Comparison of ENCODE assay signal across 8 cellular contexts in genomic region chr10:132575320-132576201, GRCh38. TPM values are rescaled to one million over a fixed set of nuclear protein-coding genes. Genes with fewer than 3 reads are reported as not detected.
A peak's percentile ranks its signal among the peaks of the same experiment; 100 is the strongest.
DNase-seq lines count a peak whose midpoint lies in the region; ATAC-seq and TF ChIP-seq lines count a peak whose summit lies in the region.

No MANE protein-coding gene starts in this region.

- intact Hi-C loops in colonic mucosa (cut with DNase I), result loop anchor here (10.0 kb wide), 1 partner anchor 191 kb away; no protein-coding TSS in a partner anchor

- H3K4me3 Mint-ChIP-seq in activated CD8-positive, alpha-beta memory T cell treated with anti-CD3 and anti-CD28 coated beads, Interleukin-2, amount 10 ng/mL, durations not matched to agents 7 days and 5 days, result no peak overlapping the region
- H3K4me3 Mint-ChIP-seq in naive B cell, result peak overlapping the region in 6 of 8 donors; percentile 64 to 87 (median 80)

- H3K4me3 ChIP-seq in HFF-Myc (replicated peaks; ENCODE audit: low read depth, low read length) (no peak overlapping the region), NT2/D1 (ENCODE audit: insufficient read length, low read depth) (no peak overlapping the region), colonic mucosa (no peak overlapping the region)

- H3K4me1 Mint-ChIP-seq in activated CD8-positive, alpha-beta memory T cell treated with anti-CD3 and anti-CD28 coated beads, Interleukin-2, amount 10 ng/mL, durations not matched to agents 7 days and 5 days, result peaks cover 1% of the 10 kb centered on the region
- H3K4me1 Mint-ChIP-seq in naive B cell, result peaks cover 0 to 39% (median 30%) of the 10 kb centered on the region in 3 donors

- ATAC-seq in activated CD8-positive, alpha-beta memory T cell treated with anti-CD3 and anti-CD28 coated beads, Interleukin-2, amount 10 ng/mL, durations not matched to agents 7 days and 5 days, result peak; percentile 48
- ATAC-seq in naive B cell (ENCODE audit: low read depth in 2 of 2), result peak; percentile 24 to 26

- peak overlapping the region; percentile 51 for H3K9ac ChIP-seq in NT2/D1 (ENCODE audit: insufficient read length, low read depth)
- H3K9ac ChIP-seq in colonic mucosa (ENCODE audit: low read depth in 2 of 2, low read length in 2 of 2), result peak overlapping the region in 1 of 2 donors; percentile 68

- no peaks in the 10 kb centered on the region for H3K9me3 ChIP-seq in NT2/D1 (ENCODE audit: insufficient read depth, low read length)
- H3K9me3 ChIP-seq in colonic mucosa, result no peaks in the 10 kb centered on the region

- H3K27ac Mint-ChIP-seq in activated CD8-positive, alpha-beta memory T cell treated with anti-CD3 and anti-CD28 coated beads, Interleukin-2, amount 10 ng/mL, durations not matched to agents 7 days and 5 days, result peak overlapping the region; percentile 48
- H3K27ac Mint-ChIP-seq in naive B cell, result peak overlapping the region in 4 of 6 donors; percentile 90 to 98 (median 93)

- peak; percentile 74 for DNase-seq in activated CD8-positive, alpha-beta memory T cell treated with anti-CD3 and anti-CD28 coated beads, Interleukin-2, amount 10 ng/mL, durations not matched to agents 7 days and 5 days
- DNase-seq in activated CD8-positive, alpha-beta memory T cell treated with anti-CD3 and anti-CD28 coated beads for 24 hours, result no peak
- peak; percentile 42 for DNase-seq in HFF-Myc (ENCODE audit: extremely low read depth, low read depth)
- no peak for DNase-seq in NT2/D1 (ENCODE audit: low read depth, low spot score)
- DNase-seq in colonic mucosa, result peak; percentile 52
- DNase-seq in naive B cell, result peak; percentile 70
- no peak for DNase-seq in activated effector memory CD4-positive, alpha-beta T cell treated with anti-CD3 and anti-CD28 coated beads, Interleukin-2, amount 50 U/mL, for 16 hours
- no peak for DNase-seq in activated gamma-delta T cell treated with Interleukin-2 at 50 U/mL for 16 hours

- H3K36me3 ChIP-seq in NT2/D1 (ENCODE audit: insufficient read depth, insufficient read length, low read length) (no peaks in the 10 kb centered on the region), colonic mucosa (no peaks in the 10 kb centered on the region)

- H3K9me3 Mint-ChIP-seq in activated CD8-positive, alpha-beta memory T cell treated with anti-CD3 and anti-CD28 coated beads, Interleukin-2, amount 10 ng/mL, durations not matched to agents 7 days and 5 days (ENCODE audit: low read depth), result no peaks in the 10 kb centered on the region
- H3K9me3 Mint-ChIP-seq in naive B cell, result no peaks in the 10 kb centered on the region

- peaks cover 42% of the 10 kb centered on the region for H3K4me1 ChIP-seq in NT2/D1 (ENCODE audit: insufficient read depth, insufficient read length)
- H3K4me1 ChIP-seq in colonic mucosa, result peaks cover 31% of the 10 kb centered on the region

- peaks cover under 1% of the 10 kb centered on the region for H3K36me3 Mint-ChIP-seq in activated CD8-positive, alpha-beta memory T cell treated with anti-CD3 and anti-CD28 coated beads, Interleukin-2, amount 10 ng/mL, durations not matched to agents 7 days and 5 days
- no peaks in the 10 kb centered on the region for H3K36me3 Mint-ChIP-seq in naive B cell

- peaks cover 38% of the 10 kb centered on the region for H3K27me3 Mint-ChIP-seq in activated CD8-positive, alpha-beta memory T cell treated with anti-CD3 and anti-CD28 coated beads, Interleukin-2, amount 10 ng/mL, durations not matched to agents 7 days and 5 days
- no peaks in the 10 kb centered on the region for H3K27me3 Mint-ChIP-seq in naive B cell

- H3K27me3 ChIP-seq in NT2/D1 (ENCODE audit: insufficient read depth, insufficient read length) (no peaks in the 10 kb centered on the region), colonic mucosa (no peaks in the 10 kb centered on the region)

- CTCF ChIA-PET in activated CD8-positive, alpha-beta memory T cell treated with anti-CD3 and anti-CD28 coated beads, Interleukin-2, amount 10 ng/mL, durations not matched to agents 7 days and 5 days (lab: Charles Lee), result interaction anchor here (2.1 kb wide), 1 partner anchor 24 kb away, joined by 8 read pairs; no protein-coding TSS in a partner anchor

- TF ChIP-seq CTCF in HFF-Myc (IDR thresholded peaks at IDR 0.05; ENCODE audit: low read depth, low read length, missing control alignments) (no peak), colonic mucosa (IDR thresholded peaks at IDR 0.05) (no peak)

- H3K27ac ChIP-seq in colonic mucosa, result peak overlapping the region; percentile 70

RNA-seq across cellular contexts. Expression of gene INPP5A, which starts 38.0 kb away (rescaled TPM):
- total RNA-seq in activated CD8-positive, alpha-beta memory T cell treated with anti-CD3 and anti-CD28 coated beads, Interleukin-2, amount 10 ng/mL, durations not matched to agents 7 days and 5 days, result 1 to 10 TPM; 6.6 to 7.0 TPM
- 10 to 100 TPM; 29.9 to 41.5 TPM for total RNA-seq in colonic mucosa
- polyA plus RNA-seq in naive B cell (ENCODE audit: low read depth in 6 of 6), result 1 to 10 TPM; 1.3 to 6.7 (median 2.1) TPM

Comparison
In these comparisons a context has a peak if more than half of its experiments do, and no peak if none do; other contexts are left out.
1. DNase-seq: peak in activated CD8-positive, alpha-beta memory T cell treated with anti-CD3 and anti-CD28 coated beads, Interleukin-2, amount 10 ng/mL, durations not matched to agents 7 days and 5 days (single experiment), HFF-Myc (single experiment), colonic mucosa (single experiment) and naive B cell (single experiment); none in activated CD8-positive, alpha-beta memory T cell treated with anti-CD3 and anti-CD28 coated beads for 24 hours (single experiment), NT2/D1 (single experiment), activated effector memory CD4-positive, alpha-beta T cell treated with anti-CD3 and anti-CD28 coated beads, Interleukin-2, amount 50 U/mL, for 16 hours (single experiment) and activated gamma-delta T cell treated with Interleukin-2 at 50 U/mL for 16 hours (single experiment).